In genomic region chr12:111687255-111687654, GRCh38 we compare ENCODE assay signal across 8 cellular contexts. TPM values are rescaled to one million over a fixed set of nuclear protein-coding genes. Genes with fewer than 3 reads are reported as not detected.
DNase-seq lines count a peak whose midpoint lies in the region; ATAC-seq and TF ChIP-seq lines count a peak whose summit lies in the region.

No MANE protein-coding gene starts in this region.

- WGBS in right lobe of liver (ENCODE audit: insufficient coverage, low coverage, low lambda C conversion rate, missing lambda C conversion rate) = 58% methylated on average over 2 of the region's 2 CpGs
- 62 to 70% methylated on average over 2 of the region's 2 CpGs for WGBS in tibial nerve, 2 donors

- no peak overlapping the region for H3K27ac ChIP-seq in CD8-positive, alpha-beta T cell (ENCODE audit: low read depth, low read length)
- H3K27ac ChIP-seq in right lobe of liver (peak overlapping the region in 1 of 3 donors; percentile 57), tibial nerve (no peak overlapping the region)

- H3K4me1 Mint-ChIP-seq in CD8-positive, alpha-beta T cell (ENCODE audit: low read depth) = peaks cover 41% of the 10 kb centered on the region
- H3K4me1 Mint-ChIP-seq in activated CD4-positive, alpha-beta memory T cell treated with anti-CD3 and anti-CD28 coated beads, Interleukin-2, amount 10 ng/mL, durations not matched to agents 7 days and 5 days = peaks cover 39% of the 10 kb centered on the region

- no peaks in the 10 kb centered on the region for H3K27me3 ChIP-seq in CD8-positive, alpha-beta T cell (ENCODE audit: insufficient read depth, low read length)
- H3K27me3 ChIP-seq in right lobe of liver (no peaks in the 10 kb centered on the region), tibial nerve (no peaks in the 10 kb centered on the region)

- no peak for TF ChIP-seq EP300 in tibial nerve (IDR thresholded peaks at IDR 0.05)

- H3K4me3 ChIP-seq in CD8-positive, alpha-beta T cell (ENCODE audit: low read depth, low read length) = no peak overlapping the region
- H3K4me3 ChIP-seq in right lobe of liver (peak overlapping the region in 1 of 3 donors; percentile 87), tibial nerve (no peak overlapping the region)

- H3K9me3 ChIP-seq in CD8-positive, alpha-beta T cell (ENCODE audit: low read length) = no peaks in the 10 kb centered on the region
- H3K9me3 ChIP-seq in right lobe of liver = no peaks in the 10 kb centered on the region
- no peaks in the 10 kb centered on the region for H3K9me3 ChIP-seq in tibial nerve

- peak overlapping the region; percentile 94 for H3K27ac Mint-ChIP-seq in CD8-positive, alpha-beta T cell
- no peak overlapping the region for H3K27ac Mint-ChIP-seq in activated CD4-positive, alpha-beta memory T cell treated with anti-CD3 and anti-CD28 coated beads, Interleukin-2, amount 10 ng/mL, durations not matched to agents 7 days and 5 days

- POLR2A ChIA-PET in CD8-positive, alpha-beta T cell (lab: Charles Lee) = no interaction called here
- POLR2A ChIA-PET in activated CD4-positive, alpha-beta memory T cell treated with anti-CD3 and anti-CD28 coated beads, Interleukin-2, amount 10 ng/mL, durations not matched to agents 7 days and 5 days (lab: Charles Lee) = no interaction called here

- H3K9me3 Mint-ChIP-seq in CD8-positive, alpha-beta T cell = no peaks in the 10 kb centered on the region
- H3K9me3 Mint-ChIP-seq in activated CD4-positive, alpha-beta memory T cell treated with anti-CD3 and anti-CD28 coated beads, Interleukin-2, amount 10 ng/mL, durations not matched to agents 7 days and 5 days = no peaks in the 10 kb centered on the region

- no peak for TF ChIP-seq CTCF in CD8-positive, alpha-beta T cell (IDR thresholded peaks at IDR 0.05)
- TF ChIP-seq CTCF in right lobe of liver (IDR thresholded peaks at IDR 0.05) (peak in 3 of 4 donors; percentile 31 to 41 (median 36)), tibial nerve (IDR thresholded peaks at IDR 0.05) (no peak)

- intact Hi-C loops in CD8-positive, alpha-beta T cell (cut with DNase I, micrococcal nuclease) = loop anchor here (2.0 to 10.0 kb wide), 7 partner anchors 126 to 1975 kb away; partner anchors contain the start of genes TRAFD1 (in 2 of the 2), ERP29 (in 1 of the 2), FAM222A (in 1 of the 2) and MAPKAPK5 (in 1 of the 2)
- intact Hi-C loops in right lobe of liver (cut with DNase I) = no loop called here

- TF ChIP-seq POLR2A in right lobe of liver (IDR thresholded peaks at IDR 0.05) (no peak), tibial nerve (IDR thresholded peaks at IDR 0.05) (no peak)

- peaks cover 39% of the 10 kb centered on the region for H3K36me3 Mint-ChIP-seq in CD8-positive, alpha-beta T cell
- peaks cover 19% of the 10 kb centered on the region for H3K36me3 Mint-ChIP-seq in activated CD4-positive, alpha-beta memory T cell treated with anti-CD3 and anti-CD28 coated beads, Interleukin-2, amount 10 ng/mL, durations not matched to agents 7 days and 5 days (ENCODE audit: low read depth)

- H3K36me3 ChIP-seq in CD8-positive, alpha-beta T cell (ENCODE audit: insufficient read depth, low read length) = no peaks in the 10 kb centered on the region
- H3K36me3 ChIP-seq in right lobe of liver (peaks cover 0 to 8% (median 0%) of the 10 kb centered on the region in 4 donors), tibial nerve (peaks cover 0 to 12% (median 0%) of the 10 kb centered on the region in 3 donors)

- no peak for ATAC-seq in CD8-positive, alpha-beta T cell
- ATAC-seq in HG03135 (IDR thresholded peaks at IDR 0.05; ENCODE audit: unreplicated experiment) (peak; percentile 31), right lobe of liver (peak in 3 of 4 donors; percentile 55 to 67 (median 59)), GM18870 (IDR thresholded peaks at IDR 0.05; ENCODE audit: unreplicated experiment) (no peak)

- DNase-seq in CD8-positive, alpha-beta T cell = no peak
- DNase-seq in activated CD4-positive, alpha-beta memory T cell treated with anti-CD3 and anti-CD28 coated beads, Interleukin-2, amount 10 ng/mL, durations not matched to agents 7 days and 5 days = peak; percentile 19
- DNase-seq in right lobe of liver = no peak
- DNase-seq in hepatic stellate cell (ENCODE audit: low spot score) = no peak
- no peak for DNase-seq in tibial nerve (ENCODE audit: low spot score in 2 of 2)
- DNase-seq in NCI-H226 = no peak

- peak overlapping the region; percentile 95 for H3K4me3 Mint-ChIP-seq in CD8-positive, alpha-beta T cell
- H3K4me3 Mint-ChIP-seq in activated CD4-positive, alpha-beta memory T cell treated with anti-CD3 and anti-CD28 coated beads, Interleukin-2, amount 10 ng/mL, durations not matched to agents 7 days and 5 days = peak overlapping the region; percentile 99

- peaks cover 27% of the 10 kb centered on the region for H3K4me1 ChIP-seq in CD8-positive, alpha-beta T cell (ENCODE audit: insufficient read depth, low read length)
- H3K4me1 ChIP-seq in right lobe of liver (peaks cover 0 to 20% (median 6%) of the 10 kb centered on the region in 4 donors), tibial nerve (peaks cover 2 to 34% (median 25%) of the 10 kb centered on the region in 4 donors)

- no peaks in the 10 kb centered on the region for H3K27me3 Mint-ChIP-seq in CD8-positive, alpha-beta T cell (ENCODE audit: low read depth)
- H3K27me3 Mint-ChIP-seq in activated CD4-positive, alpha-beta memory T cell treated with anti-CD3 and anti-CD28 coated beads, Interleukin-2, amount 10 ng/mL, durations not matched to agents 7 days and 5 days = no peaks in the 10 kb centered on the region

- CTCF ChIA-PET in CD8-positive, alpha-beta T cell (lab: Charles Lee) = no interaction called here
- CTCF ChIA-PET in activated CD4-positive, alpha-beta memory T cell treated with anti-CD3 and anti-CD28 coated beads, Interleukin-2, amount 10 ng/mL, durations not matched to agents 7 days and 5 days (lab: Charles Lee) = no interaction called here

RNA-seq across cellular contexts. Expression of gene ACAD10, which starts 1.4 kb away (rescaled TPM):
- 10 to 100 TPM; 12.3 to 13.6 TPM for total RNA-seq in CD8-positive, alpha-beta T cell
- 10 to 100 TPM; 25.3 to 28.5 TPM for total RNA-seq in activated CD4-positive, alpha-beta memory T cell treated with anti-CD3 and anti-CD28 coated beads, Interleukin-2, amount 10 ng/mL, durations not matched to agents 7 days and 5 days
- 10 to 100 TPM; 24.7 to 41.7 (median 26.8) TPM for total RNA-seq in right lobe of liver
- 10 to 100 TPM; 20.3 to 41.4 (median 21.4) TPM for total RNA-seq in tibial nerve

RNA-seq across cellular contexts. Expression of gene BRAP, which starts 1.5 kb away (rescaled TPM):
- total RNA-seq in CD8-positive, alpha-beta T cell = 10 to 100 TPM; 29.3 to 30.4 TPM
- 10 to 100 TPM; 18.1 to 19.4 TPM for total RNA-seq in activated CD4-positive, alpha-beta memory T cell treated with anti-CD3 and anti-CD28 coated beads, Interleukin-2, amount 10 ng/mL, durations not matched to agents 7 days and 5 days
- total RNA-seq in right lobe of liver (1 to 10 TPM; 5.3 to 8.1 (median 7.5) TPM), tibial nerve (10 to 100 TPM; 12.9 to 18.0 (median 17.2) TPM)

Comparison
In these comparisons a context has a peak if more than half of its experiments do, and no peak if none do; other contexts are left out.
1. ATAC-seq: peak in HG03135 (single experiment) and right lobe of liver (3 of 4); none in CD8-positive, alpha-beta T cell (single experiment) and GM18870 (single experiment).
2. CTCF ChIP-seq: peak in right lobe of liver (3 of 4); none in CD8-positive, alpha-beta T cell (single experiment) and tibial nerve (0 of 5).
3. intact Hi-C loops: an anchor here in CD8-positive, alpha-beta T cell (2.0 to 10.0 kb wide); none called in right lobe of liver.